18 cellular contexts compared by ENCODE assay signal in the genomic region with DNA sequence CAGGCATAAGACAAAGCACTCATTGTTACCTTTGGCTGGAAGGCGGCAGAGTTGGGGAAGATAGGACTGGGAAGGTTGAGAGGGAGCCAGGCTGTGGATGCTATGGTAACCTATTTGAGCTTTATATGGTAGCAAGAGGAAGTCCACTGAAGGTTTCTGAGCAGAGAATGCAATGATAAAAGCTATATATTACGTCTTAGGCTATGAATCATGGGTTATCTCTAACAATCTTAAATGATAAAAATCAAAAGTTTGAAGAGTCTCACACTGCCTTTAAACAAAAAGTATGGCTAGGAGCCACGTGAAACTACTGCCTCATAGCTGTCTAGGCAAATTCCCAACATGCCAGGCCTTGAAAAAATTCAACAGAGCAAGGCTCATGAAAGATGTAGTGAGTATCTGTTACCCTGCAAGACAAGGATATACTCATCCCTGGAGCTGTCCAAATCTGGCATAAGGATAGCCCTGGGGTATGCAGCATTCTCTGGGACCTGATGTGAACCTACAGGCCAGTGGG. TPM values are rescaled to one million over a fixed set of nuclear protein-coding genes. Genes with fewer than 3 reads are reported as not detected.
A peak's percentile ranks its signal among the peaks of the same experiment; 100 is the strongest.
DNase-seq lines count a peak whose midpoint lies in the region; ATAC-seq and TF ChIP-seq lines count a peak whose summit lies in the region.
"Had no signal": no experiment of that assay in that cellular context is flagged by ENCODE, and none has a peak within 500 bp of the region (broad histone marks: within the 10 kb centered on the region; RNA-seq: fewer than 3 reads in every experiment).

No MANE protein-coding gene starts in this region.

- peaks cover 8% of the 10 kb centered on the region for H3K36me3 ChIP-seq in mesodermal cell (ENCODE audit: control insufficient read depth, insufficient read depth, low read length)
- H3K36me3 ChIP-seq: HAP-1, right lobe of liver had no signal

- H3K9me3 Mint-ChIP-seq in MCF 10A (ENCODE audit: unreplicated experiment) (no peaks in the 10 kb centered on the region), nephron progenitor cell (peaks cover 21% of the 10 kb centered on the region)
- H3K9me3 Mint-ChIP-seq: effector memory CD8-positive, alpha-beta T cell; stimulated activated naive B cell treated with anti-CD40 and anti-IgM and Interleukin-4, amounts not matched to agents 10 μg/mL and 1 μg/mL and 100 μg/mL, for 72 hours had no signal

- H3K4me3 Mint-ChIP-seq in MCF 10A (ENCODE audit: unreplicated experiment) (peak overlapping the region; percentile 21), nephron progenitor cell (no peak overlapping the region)
- H3K4me3 Mint-ChIP-seq: effector memory CD8-positive, alpha-beta T cell; naive thymus-derived CD8-positive, alpha-beta T cell; stimulated activated naive B cell treated with anti-CD40 and anti-IgM and Interleukin-4, amounts not matched to agents 10 μg/mL and 1 μg/mL and 100 μg/mL, for 72 hours had no signal

- no TSS peak for BruUV-seq in MCF 10A (replicated peaks; lab: Mats Ljungman, UMichigan)

- POLR2A ChIA-PET in MCF 10A (lab: Yijun Ruan, JAX) = interaction anchor here (0.6 to 11.6 kb wide), 14 partner anchors 10 to 222 kb away, joined by 3 to 132 read pairs (median 4); a partner anchor contains a TSS

- CTCF ChIA-PET in MCF 10A (lab: Yijun Ruan, JAX) = interaction anchor here (0.5 to 1.3 kb wide), 8 partner anchors 84 to 308 kb away, joined by 3 to 4 read pairs (median 3); no protein-coding TSS in a partner anchor

- H3K36me3 Mint-ChIP-seq in MCF 10A (ENCODE audit: insufficient read depth, unreplicated experiment) = peaks cover 7% of the 10 kb centered on the region
- peaks cover 35% of the 10 kb centered on the region for H3K36me3 Mint-ChIP-seq in nephron progenitor cell (ENCODE audit: low read depth)

- WGBS in mesodermal cell (ENCODE audit: insufficient coverage in 2 of 2), 2 experiments = 50 to 63% methylated on average over 1 to 2 of the region's 3 CpGs

- peaks cover 20% of the 10 kb centered on the region for H3K4me1 ChIP-seq in mesodermal cell (ENCODE audit: control insufficient read depth, insufficient read depth, low read length, poor library complexity, severe bottlenecking)
- H3K4me1 ChIP-seq: HAP-1 had no signal

- TF ChIP-seq CTCF in MCF 10A (IDR thresholded peaks at IDR 0.05; ENCODE audit: unreplicated experiment) (no peak), nephron progenitor cell (IDR thresholded peaks at IDR 0.05) (no peak)

- no peaks in the 10 kb centered on the region for H3K9me3 ChIP-seq in mesodermal cell (ENCODE audit: control insufficient read depth, low read length)
- H3K9me3 ChIP-seq: HAP-1, right lobe of liver had no signal

- H3K27me3 Mint-ChIP-seq in MCF 10A (ENCODE audit: insufficient read depth, unreplicated experiment) (no peaks in the 10 kb centered on the region), nephron progenitor cell (ENCODE audit: low read depth, poor library complexity) (no peaks in the 10 kb centered on the region)

- no peak overlapping the region for H3K27ac Mint-ChIP-seq in MCF 10A (ENCODE audit: low read depth, unreplicated experiment)
- H3K27ac Mint-ChIP-seq in nephron progenitor cell = no peak overlapping the region
- H3K27ac Mint-ChIP-seq: effector memory CD8-positive, alpha-beta T cell; naive thymus-derived CD8-positive, alpha-beta T cell; stimulated activated naive B cell treated with anti-CD40 and anti-IgM and Interleukin-4, amounts not matched to agents 10 μg/mL and 1 μg/mL and 100 μg/mL, for 72 hours had no signal

- ATAC-seq in GM18873 (IDR thresholded peaks at IDR 0.05; ENCODE audit: low FRiP score, unreplicated experiment) = no peak
- ATAC-seq in HG03520 (IDR thresholded peaks at IDR 0.05; ENCODE audit: unreplicated experiment) = no peak
- ATAC-seq: effector memory CD8-positive, alpha-beta T cell; naive thymus-derived CD8-positive, alpha-beta T cell; right lobe of liver; stimulated activated naive B cell treated with anti-CD40 and anti-IgM and Interleukin-4, amounts not matched to agents 10 μg/mL and 1 μg/mL and 100 μg/mL, for 72 hours had no signal

- H3K27ac ChIP-seq in mesodermal cell (ENCODE audit: low read depth, low read length, severe bottlenecking) = peak overlapping the region; percentile 6
- H3K27ac ChIP-seq: right lobe of liver had no signal

- DNase-seq in EH (ENCODE audit: low read depth) (peak; percentile 93), LHCN-M2 (ENCODE audit: low read depth) (peak; percentile 4), MCF 10A (ENCODE audit: unreplicated experiment) (no peak), NCI-H1417 treated with DMSO at 0.1 percent for 48 hours (lab: John Stamatoyannopoulos, UW) (no peak), nephron progenitor cell (no peak)
- DNase-seq: activated CD4-positive, alpha-beta T cell treated with anti-CD3 and anti-CD28 coated beads for 48 hours; C1 segment of cervical spinal cord; effector memory CD8-positive, alpha-beta T cell; naive thymus-derived CD8-positive, alpha-beta T cell; NCI-H1092 treated with DMSO at 0.1 percent for 48 hours; NCI-H446; right lobe of liver; stimulated activated naive B cell treated with anti-CD40 and anti-IgM and Interleukin-4, amounts not matched to agents 10 μg/mL and 1 μg/mL and 100 μg/mL, for 72 hours had no signal

- intact Hi-C loops in MCF 10A (cut with micrococcal nuclease) = no loop called here

- H3K4me3 ChIP-seq in mesodermal cell (ENCODE audit: extremely low read depth, insufficient read depth, low read length, poor library complexity, severe bottlenecking) = no peak overlapping the region
- H3K4me3 ChIP-seq: HAP-1, right lobe of liver had no signal

- peaks cover 41% of the 10 kb centered on the region for H3K4me1 Mint-ChIP-seq in MCF 10A (ENCODE audit: insufficient read depth, unreplicated experiment)
- H3K4me1 Mint-ChIP-seq in nephron progenitor cell = peaks cover 56% of the 10 kb centered on the region

RNA-seq across cellular contexts. Expression of a gene that starts 4.1 kb away (rescaled TPM):
- 7.8 and 7.9 TPM in 2 replicates for total RNA-seq in LHCN-M2 (2014; rRNA removed)
- 7.9 TPM for polyA plus RNA-seq in LHCN-M2 (2012)
- total RNA-seq in MCF 10A (2022) = 19.8 and 60.2 TPM in 2 replicates
- 55.0 TPM for polyA plus RNA-seq in mesodermal cell (2013, experiment 1 of 2)
- polyA plus RNA-seq in mesodermal cell (2013, experiment 2 of 2) = 45.4 TPM
- total RNA-seq: naive thymus-derived CD8-positive, alpha-beta T cell; T-helper 2 cell treated with Interferon-gamma antibody and Interleukin-4, amounts not matched to agents 100 ng/mL and 5 ng/mL, for 36 hours had no signal
- polyA plus RNA-seq: naive thymus-derived CD8-positive, alpha-beta T cell had no signal

Comparison
In these comparisons a context has a peak if more than half of its experiments do, and no peak if none do; other contexts are left out.
1. DNase-seq: peak in EH (single experiment) and LHCN-M2 (single experiment); none in MCF 10A (single experiment), NCI-H1417 treated with DMSO at 0.1 percent for 48 hours (single experiment) and nephron progenitor cell (single experiment).